In genomic region chr7:96710544-96710943, GRCh38 we compare ENCODE assay signal across 15 cellular contexts. TPM values are rescaled to one million over a fixed set of nuclear protein-coding genes. Genes with fewer than 3 reads are reported as not detected.
DNase-seq lines count a peak whose midpoint lies in the region; TF ChIP-seq lines count a peak whose summit lies in the region.
"Had no signal": no experiment of that assay in that cellular context is flagged by ENCODE, and none has a peak within 500 bp of the region (broad histone marks: within the 10 kb centered on the region; RNA-seq: fewer than 3 reads in every experiment).

No MANE protein-coding gene starts in this region.

- peaks cover 15% of the 10 kb centered on the region for H3K27me3 Mint-ChIP-seq in activated CD4-positive, alpha-beta T cell treated with anti-CD3 and anti-CD28 coated beads, Interleukin-2, amount 10 ng/mL, durations not matched to agents 7 days and 5 days
- H3K27me3 Mint-ChIP-seq in endodermal cell (ENCODE audit: insufficient read depth) (peaks cover 1% of the 10 kb centered on the region), chondrocyte (ENCODE audit: low read depth) (peaks cover 5% of the 10 kb centered on the region)

- H2BK12ac ChIP-seq in neuronal stem cell (ENCODE audit: low read length) = no peak overlapping the region

- no peak overlapping the region for H4K8ac ChIP-seq in neuronal stem cell (ENCODE audit: low read depth, low read length)

- H3K36me3 ChIP-seq in OCI-LY1 (ENCODE audit: insufficient read depth, low read length) = peaks cover 24% of the 10 kb centered on the region
- H3K36me3 ChIP-seq in endodermal cell (ENCODE audit: control insufficient read depth, insufficient read depth, low read length) = peaks cover 22% of the 10 kb centered on the region
- H3K36me3 ChIP-seq in neuronal stem cell (replicated peaks in 1 of 2; ENCODE audit: control insufficient read depth in 2 of 2, insufficient read depth in 2 of 2, low read length in 2 of 2) = peaks cover 2 to 22% of the 10 kb centered on the region in 2 donors
- H3K36me3 ChIP-seq: tibial nerve had no signal

- H3K4ac ChIP-seq in neuronal stem cell (ENCODE audit: low read length) = no peak overlapping the region

- H2AFZ ChIP-seq in OCI-LY1 (ENCODE audit: low read length) (peak overlapping the region; percentile 76), neuronal stem cell (ENCODE audit: low read length) (peak overlapping the region; percentile 93)

- CTCF ChIA-PET in activated CD4-positive, alpha-beta T cell treated with anti-CD3 and anti-CD28 coated beads, Interleukin-2, amount 10 ng/mL, durations not matched to agents 7 days and 5 days (lab: Charles Lee) = no interaction called here

- H4K20me1 ChIP-seq in OCI-LY1 (ENCODE audit: insufficient read depth, low read length) = no peaks in the 10 kb centered on the region

- H3K4me1 Mint-ChIP-seq in activated CD4-positive, alpha-beta T cell treated with anti-CD3 and anti-CD28 coated beads, Interleukin-2, amount 10 ng/mL, durations not matched to agents 7 days and 5 days = peaks cover 26% of the 10 kb centered on the region
- H3K4me1 Mint-ChIP-seq in endodermal cell (peaks cover 8% of the 10 kb centered on the region), chondrocyte (ENCODE audit: low read depth) (peaks cover 34% of the 10 kb centered on the region)

- H3K9ac ChIP-seq in OCI-LY1 (ENCODE audit: low read length) = no peak overlapping the region
- no peak overlapping the region for H3K9ac ChIP-seq in endodermal cell (ENCODE audit: extremely low read depth, low read length, poor library complexity, severe bottlenecking)
- no peak overlapping the region for H3K9ac ChIP-seq in neuronal stem cell (ENCODE audit: low read depth, low read length, poor library complexity)

- 100% methylated on average over 1 of the region's 2 CpGs for WGBS in endodermal cell (ENCODE audit: insufficient coverage in 1 of 2, insufficient read length in 1 of 2), 2 experiments
- WGBS in neuronal stem cell (ENCODE audit: extremely low coverage in 2 of 2, insufficient read length in 2 of 2, insufficient replicate concordance in 1 of 2), 2 donors = no CpG with 5 or more reads among the region's 2 CpGs

- H3K79me1 ChIP-seq in neuronal stem cell (ENCODE audit: low read depth, low read length) = no peaks in the 10 kb centered on the region

- POLR2A ChIA-PET in activated CD4-positive, alpha-beta T cell treated with anti-CD3 and anti-CD28 coated beads, Interleukin-2, amount 10 ng/mL, durations not matched to agents 7 days and 5 days (lab: Charles Lee) = no interaction called here

- TF ChIP-seq CTCF in OCI-LY1 (IDR thresholded peaks at IDR 0.05; ENCODE audit: low read length) (no peak), endodermal cell (conservative IDR thresholded peaks at IDR 0.05) (no peak), chondrocyte (IDR thresholded peaks at IDR 0.05) (no peak), foreskin fibroblast (IDR thresholded peaks at IDR 0.05; ENCODE audit: low read depth, low read length) (no peak)

- H3F3A ChIP-seq in OCI-LY1 (ENCODE audit: insufficient read depth, low read length) = no peaks in the 10 kb centered on the region

- peaks cover 26% of the 10 kb centered on the region for H3K9me3 Mint-ChIP-seq in activated CD4-positive, alpha-beta T cell treated with anti-CD3 and anti-CD28 coated beads, Interleukin-2, amount 10 ng/mL, durations not matched to agents 7 days and 5 days
- H3K9me3 Mint-ChIP-seq in endodermal cell (peaks cover 28% of the 10 kb centered on the region), chondrocyte (ENCODE audit: low read depth) (peaks cover 5% of the 10 kb centered on the region)

- no peak overlapping the region for H2AK5ac ChIP-seq in neuronal stem cell (ENCODE audit: low read depth, low read length)

- no peak overlapping the region for H4K91ac ChIP-seq in neuronal stem cell (ENCODE audit: low read depth, low read length, poor library complexity)

- H3K4me3 ChIP-seq in OCI-LY1 (ENCODE audit: low read depth, low read length, poor library complexity, severe bottlenecking) = no peak overlapping the region
- peak overlapping the region; percentile 87 for H3K4me3 ChIP-seq in endodermal cell (ENCODE audit: low read length)
- no peak overlapping the region for H3K4me3 ChIP-seq in neuronal stem cell (ENCODE audit: low read length in 2 of 2)
- no peak overlapping the region for H3K4me3 ChIP-seq in foreskin fibroblast (ENCODE audit: low read depth in 1 of 2, low read length in 2 of 2)
- H3K4me3 ChIP-seq: lung had no signal

- peaks cover 24% of the 10 kb centered on the region for H3K4me1 ChIP-seq in OCI-LY1 (ENCODE audit: insufficient read depth, low read length, severe bottlenecking)
- H3K4me1 ChIP-seq in endodermal cell (ENCODE audit: control insufficient read depth, insufficient read depth, low read length) = no peaks in the 10 kb centered on the region
- peaks cover 2 to 4% of the 10 kb centered on the region in 2 donors for H3K4me1 ChIP-seq in neuronal stem cell (ENCODE audit: control insufficient read depth in 2 of 2, insufficient read depth in 1 of 2, low read depth in 1 of 2, low read length in 2 of 2)

- no peak overlapping the region for H2BK5ac ChIP-seq in neuronal stem cell (ENCODE audit: low read length)

- peak overlapping the region; percentile 97 for H3K4me3 Mint-ChIP-seq in activated CD4-positive, alpha-beta T cell treated with anti-CD3 and anti-CD28 coated beads, Interleukin-2, amount 10 ng/mL, durations not matched to agents 7 days and 5 days
- H3K4me3 Mint-ChIP-seq in endodermal cell = no peak overlapping the region
- no peak overlapping the region for H3K4me3 Mint-ChIP-seq in chondrocyte (ENCODE audit: unreplicated experiment)

- H3K23ac ChIP-seq in neuronal stem cell (ENCODE audit: low read depth, low read length, poor library complexity) = no peak overlapping the region

- no peak overlapping the region for H2BK120ac ChIP-seq in neuronal stem cell (ENCODE audit: low read depth, low read length)

- H3K27ac ChIP-seq in OCI-LY1 (ENCODE audit: low read depth, low read length, poor library complexity, severe bottlenecking) (no peak overlapping the region), endodermal cell (ENCODE audit: low read depth, low read length) (no peak overlapping the region), neuronal stem cell (replicated peaks; ENCODE audit: low read length) (no peak overlapping the region)

- H3K4me2 ChIP-seq in OCI-LY1 (ENCODE audit: low read length) (no peak overlapping the region), neuronal stem cell (ENCODE audit: insufficient read depth, low read length, poor library complexity, severe bottlenecking) (no peak overlapping the region)

- peaks cover 37% of the 10 kb centered on the region for H3K79me2 ChIP-seq in OCI-LY1 (ENCODE audit: insufficient read depth, low read length)

- no peak overlapping the region for H2BK15ac ChIP-seq in neuronal stem cell (ENCODE audit: low read length)

- H3K27me3 ChIP-seq in OCI-LY1 (ENCODE audit: insufficient read depth, low read length) (no peaks in the 10 kb centered on the region), endodermal cell (ENCODE audit: control insufficient read depth, insufficient read depth, low read length, poor library complexity, severe bottlenecking) (no peaks in the 10 kb centered on the region), neuronal stem cell (ENCODE audit: control insufficient read depth in 3 of 3, insufficient read depth in 3 of 3, low read depth in 1 of 3, low read length in 3 of 3) (no peaks in the 10 kb centered on the region)

- no peak for DNase-seq in activated CD4-positive, alpha-beta T cell treated with anti-CD3 and anti-CD28 coated beads, Interleukin-2, amount 10 ng/mL, durations not matched to agents 7 days and 5 days
- no peak for DNase-seq in activated CD4-positive, alpha-beta T cell treated with anti-CD3 and anti-CD28 coated beads, Interleukin-2, amount 50 U/mL, for 48 hours
- DNase-seq in endodermal cell (no peak), neuronal stem cell (ENCODE audit: low spot score) (no peak), chondrocyte (ENCODE audit: low spot score) (no peak), HUDEP-2 (lab: John Stamatoyannopoulos, UW; ENCODE audit: unreplicated experiment in 76 of 76) (no peak), foreskin fibroblast (no peak)
- DNase-seq: activated CD4-positive, alpha-beta T cell treated with anti-CD3 and anti-CD28 coated beads for 36 hours; activated naive CD4-positive, alpha-beta T cell; cerebellar nuclear complex; DMS79; stimulated activated CD4-positive, alpha-beta T cell treated with anti-CD3 and anti-CD28 coated beads, Interleukin-15, amount 100 ng/mL, for 24 hours had no signal

- H3K14ac ChIP-seq in neuronal stem cell (ENCODE audit: low read length) = no peak overlapping the region

- H3K9me3 ChIP-seq in OCI-LY1 (ENCODE audit: low read length) (no peaks in the 10 kb centered on the region), endodermal cell (ENCODE audit: control insufficient read depth, low read length) (peaks cover 26% of the 10 kb centered on the region), neuronal stem cell (replicated peaks in 1 of 2; ENCODE audit: control insufficient read depth in 2 of 2, insufficient read depth in 1 of 2, low read depth in 1 of 2, low read length in 2 of 2) (peaks cover 3 to 6% of the 10 kb centered on the region in 2 donors)

- no peak overlapping the region for H3K18ac ChIP-seq in neuronal stem cell (ENCODE audit: low read length)

- no peaks in the 10 kb centered on the region for H3K9me2 ChIP-seq in OCI-LY1 (ENCODE audit: low read depth, low read length)

- no peak overlapping the region for H3K27ac Mint-ChIP-seq in activated CD4-positive, alpha-beta T cell treated with anti-CD3 and anti-CD28 coated beads, Interleukin-2, amount 10 ng/mL, durations not matched to agents 7 days and 5 days
- H3K27ac Mint-ChIP-seq in endodermal cell (no peak overlapping the region), chondrocyte (ENCODE audit: unreplicated experiment) (no peak overlapping the region)

- peaks cover 20% of the 10 kb centered on the region for H3K36me3 Mint-ChIP-seq in activated CD4-positive, alpha-beta T cell treated with anti-CD3 and anti-CD28 coated beads, Interleukin-2, amount 10 ng/mL, durations not matched to agents 7 days and 5 days (ENCODE audit: low read depth)
- H3K36me3 Mint-ChIP-seq in endodermal cell (ENCODE audit: low read depth) = peaks cover 21% of the 10 kb centered on the region
- no peaks in the 10 kb centered on the region for H3K36me3 Mint-ChIP-seq in chondrocyte (ENCODE audit: low read depth)

RNA-seq across cellular contexts. Expression of gene SEM1, which starts 0.9 kb away (rescaled TPM):
- total RNA-seq in activated CD4-positive, alpha-beta T cell treated with anti-CD3 and anti-CD28 coated beads, Interleukin-2, amount 10 ng/mL, durations not matched to agents 7 days and 5 days = 10 to 100 TPM; 40.3 to 45.3 TPM
- 100 to 1,000 TPM in 1 of 2 donors, 10 to 100 TPM in 1; 85.1 to 127 TPM for total RNA-seq in endodermal cell
- 180 TPM for polyA plus RNA-seq in endodermal cell (2013, experiment 1 of 2)
- polyA plus RNA-seq in endodermal cell (2013, experiment 2 of 2) = 181 TPM
- polyA plus RNA-seq in neuronal stem cell (2013, experiment 1 of 2) = 169 TPM
- polyA plus RNA-seq in neuronal stem cell (2013, experiment 2 of 2) = 161 TPM
- total RNA-seq in chondrocyte = 33.3 to 58.8 TPM (median 35.9 TPM) in 3 replicates
